ENCODE assay signal across 8 cellular contexts in the genomic region with DNA sequence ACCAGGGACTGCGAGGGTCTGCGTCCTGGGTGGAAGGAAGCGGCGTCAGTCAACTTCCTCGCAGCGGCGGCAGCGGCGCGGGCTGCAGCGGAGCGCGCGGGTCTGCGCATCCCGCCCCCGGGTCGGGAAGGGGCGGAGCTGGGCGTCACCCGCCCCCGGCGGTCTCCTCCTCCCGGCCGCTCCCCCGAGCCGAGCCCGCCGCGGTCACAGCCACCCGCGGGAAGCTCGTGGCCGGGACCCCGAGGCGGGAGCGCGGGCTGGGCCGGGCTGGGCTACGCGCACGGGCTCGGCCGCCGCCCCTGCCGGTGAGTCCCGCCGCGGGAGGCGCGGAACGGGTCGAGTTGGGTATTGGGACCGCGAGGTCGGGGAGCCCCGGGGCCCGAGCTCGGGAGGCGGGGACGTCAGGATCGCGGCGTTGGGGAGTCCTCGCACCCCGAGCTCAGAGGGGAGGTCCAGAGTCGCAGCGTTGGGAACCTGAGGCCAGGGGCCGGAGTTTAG. TPM values are rescaled to one million over a fixed set of nuclear protein-coding genes. Genes with fewer than 3 reads are reported as not detected.
DNase-seq lines count a peak whose midpoint lies in the region; ATAC-seq, FAIRE-seq and TF ChIP-seq lines count a peak whose summit lies in the region.

A gene with protein sequence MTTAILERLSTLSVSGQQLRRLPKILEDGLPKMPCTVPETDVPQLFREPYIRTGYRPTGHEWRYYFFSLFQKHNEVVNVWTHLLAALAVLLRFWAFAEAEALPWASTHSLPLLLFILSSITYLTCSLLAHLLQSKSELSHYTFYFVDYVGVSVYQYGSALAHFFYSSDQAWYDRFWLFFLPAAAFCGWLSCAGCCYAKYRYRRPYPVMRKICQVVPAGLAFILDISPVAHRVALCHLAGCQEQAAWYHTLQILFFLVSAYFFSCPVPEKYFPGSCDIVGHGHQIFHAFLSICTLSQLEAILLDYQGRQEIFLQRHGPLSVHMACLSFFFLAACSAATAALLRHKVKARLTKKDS (plus strand): TSS at position 207 of the 498 bp plus-strand sequence. CDS start 41,063 bp downstream, outside the sequence.

- H3K4me1 Mint-ChIP-seq in astrocyte (ENCODE audit: low read depth, unreplicated experiment) = peaks cover 5% of the 10 kb centered on the region

- H3K27me3 Mint-ChIP-seq in astrocyte (ENCODE audit: low read depth, unreplicated experiment) = no peaks in the 10 kb centered on the region

- H3K27me3 ChIP-seq in astrocyte (ENCODE audit: insufficient read depth, low read length) = no peaks in the 10 kb centered on the region
- H3K27me3 ChIP-seq in iPS DF 6.9 (ENCODE audit: control insufficient read depth, insufficient read depth, low read length) = no peaks in the 10 kb centered on the region

- intact Hi-C loops in sciatic nerve (cut with DNase I) = no loop called here

- H3K4me2 ChIP-seq in astrocyte (ENCODE audit: low read length) = peak within 1 kb of the TSS; percentile 100

- H3K27ac ChIP-seq in astrocyte (ENCODE audit: low read depth, low read length) (peak within 1 kb of the TSS; percentile 48), iPS DF 6.9 (ENCODE audit: low read length) (no peak within 1 kb of the TSS)

- peak within 1 kb of the TSS; percentile 93 for H3K4me3 Mint-ChIP-seq in astrocyte (ENCODE audit: unreplicated experiment)

- DNase-seq in GM12864 (ENCODE audit: low read depth) (no peak), HEK293T (ENCODE audit: extremely low spot score) (peak; percentile 86), NB4 (ENCODE audit: low read depth) (peak; percentile 87), T-helper 9 cell (peak; percentile 71), astrocyte (ENCODE audit: low read depth) (peak; percentile 39), iPS DF 6.9 (ENCODE audit: low read depth, low spot score) (no peak), sciatic nerve (ENCODE audit: low spot score) (peak; percentile 87), HuH-7.5 (ENCODE audit: low spot score) (no peak)

- CTCF ChIA-PET in HEK293T (lab: Yijun Ruan, JAX) = interaction anchor here (1.0 kb wide), 1 partner anchor 77 kb away, joined by 5 read pairs; the partner anchor contains the start of gene MCM3

- peak within 1 kb of the TSS; percentile 82 for H3K9ac ChIP-seq in astrocyte (ENCODE audit: low read length)

- no peaks in the 10 kb centered on the region for H3K79me2 ChIP-seq in astrocyte (ENCODE audit: insufficient read depth, low read length)

- peak within 1 kb of the TSS; percentile 63 for H3K4me3 ChIP-seq in GM12864 (ENCODE audit: low read depth, low read length)
- H3K4me3 ChIP-seq in NB4 (ENCODE audit: low read depth, low read length) = peak within 1 kb of the TSS; percentile 72
- peak within 1 kb of the TSS; percentile 84 for H3K4me3 ChIP-seq in astrocyte (ENCODE audit: insufficient read depth, low read depth, low read length)
- H3K4me3 ChIP-seq in iPS DF 6.9 (ENCODE audit: low read length) = peak within 1 kb of the TSS; percentile 52

- peaks cover 5% of the 10 kb centered on the region for H4K20me1 ChIP-seq in astrocyte (ENCODE audit: insufficient read depth, low read length)

- peak within 1 kb of the TSS; percentile 78 for H3K27ac Mint-ChIP-seq in astrocyte (ENCODE audit: unreplicated experiment)

- no peaks in the 10 kb centered on the region for H3K36me3 Mint-ChIP-seq in astrocyte (ENCODE audit: low read depth, unreplicated experiment)

- H3K9me3 ChIP-seq in astrocyte (ENCODE audit: insufficient read depth, low read depth, low read length) (no peaks in the 10 kb centered on the region), iPS DF 6.9 (ENCODE audit: control insufficient read depth, insufficient read depth, low read length) (no peaks in the 10 kb centered on the region)

- H3K9me3 Mint-ChIP-seq in astrocyte (ENCODE audit: unreplicated experiment) = no peaks in the 10 kb centered on the region

- H3K36me3 ChIP-seq in astrocyte (ENCODE audit: insufficient read depth, low read length) (no peaks in the 10 kb centered on the region), iPS DF 6.9 (ENCODE audit: control insufficient read depth, insufficient read depth, low read length) (no peaks in the 10 kb centered on the region)

- H3K4me1 ChIP-seq in astrocyte (ENCODE audit: insufficient read depth, low read length) (peaks cover 10% of the 10 kb centered on the region), iPS DF 6.9 (ENCODE audit: control insufficient read depth, insufficient read depth, low read length) (peaks cover 1% of the 10 kb centered on the region; the same call in 1 of the 2 replicates)

- no peak for TF ChIP-seq CTCF in GM12864 (IDR thresholded peaks at IDR 0.05; ENCODE audit: low read depth, low read length, missing control alignments)
- no peak for TF ChIP-seq CTCF in NB4 (IDR thresholded peaks at IDR 0.05; ENCODE audit: low read depth, low read length)
- no peak for TF ChIP-seq CTCF in astrocyte (IDR thresholded peaks at IDR 0.05; ENCODE audit: insufficient read depth, low read depth, low read length)

- FAIRE-seq in astrocyte (lab: Jason Lieb, UNC) = no peak

- POLR2A ChIA-PET in HEK293T (lab: Yijun Ruan, JAX) = interaction anchor here (0.7 to 5.4 kb wide), 20 partner anchors 8 to 632 kb away, joined by 3 to 69 read pairs (median 4); partner anchors contain the start of gene MCM3

- WGBS in iPS DF 6.9 (ENCODE audit: insufficient coverage, insufficient read length) = no CpG with 5 or more reads among the region's 69 CpGs

- H2AFZ ChIP-seq in astrocyte (ENCODE audit: low read depth, low read length) = peak within 1 kb of the TSS; percentile 89

- peak; percentile 91 for ATAC-seq in sciatic nerve

- peak; percentile 52 for TF ChIP-seq POLR2A in NB4 (IDR thresholded peaks at IDR 0.05; ENCODE audit: extremely low read depth, insufficient read length)

TF ChIP-seq in HEK293T, 16 proteins besides CTCF, POLR2A, EP300 and RAD21:
- TF ChIP-seq SP1 (IDR thresholded peaks at IDR 0.05) = no peak
- TF ChIP-seq CTBP1 (IDR thresholded peaks at IDR 0.05; ENCODE audit: borderline replicate concordance) = no peak
- peak; percentile 87 for TF ChIP-seq PKNOX1 (IDR thresholded peaks at IDR 0.05)
- TF ChIP-seq ZNF384 (IDR thresholded peaks at IDR 0.05) = no peak
TF ChIP-seq in HEK293T: peak in this region for 1.

RNA-seq across cellular contexts. Expression of the gene that starts here (rescaled TPM):
- total RNA-seq in astrocyte (1.2 and 1.5 TPM in 2 replicates), sciatic nerve (24.3 TPM)

Comparison
In these comparisons a context has a peak if more than half of its experiments do, and no peak if none do; other contexts are left out.
1. RNA of the gene that starts here (total RNA-seq): 24.3 TPM in sciatic nerve (single experiment); 1.2 to 1.5 TPM in astrocyte; every median in the first group is over 10 times any median in the second.
2. DNase-seq: peak in HEK293T (single experiment), NB4 (single experiment), T-helper 9 cell (single experiment), astrocyte (single experiment) and sciatic nerve (single experiment); none in GM12864 (single experiment), iPS DF 6.9 (single experiment) and HuH-7.5 (single experiment).
3. Peak in every context shown above with its lines, with median percentiles within 50 percentile points of each other: H3K4me3 ChIP-seq.